Comparison of ENCODE assay signal across 12 cellular contexts in genomic region chr5:160262665-160263064, GRCh38. TPM values are rescaled to one million over a fixed set of nuclear protein-coding genes. Genes with fewer than 3 reads are reported as not detected.
DNase-seq lines count a peak whose midpoint lies in the region; ATAC-seq and TF ChIP-seq lines count a peak whose summit lies in the region.
"Had no signal": no experiment of that assay in that cellular context is flagged by ENCODE, and none has a peak within 500 bp of the region (broad histone marks: within the 10 kb centered on the region; RNA-seq: fewer than 3 reads in every experiment).

No MANE protein-coding gene starts in this region.

- H3K27me3 Mint-ChIP-seq in activated B cell treated with CpG ODN at 0.5 μM for 24 hours, result peaks cover 30% of the 10 kb centered on the region
- H3K27me3 Mint-ChIP-seq: activated naive CD8-positive, alpha-beta T cell treated with anti-CD3 and anti-CD28 coated beads, Interleukin-2, amount 10 ng/mL, durations not matched to agents 7 days and 5 days had no signal

- H3K9ac ChIP-seq in mucosa of rectum (ENCODE audit: low read depth in 1 of 2, low read length in 2 of 2), result peak overlapping the region in 1 of 2 donors; percentile 41

- no peak for TF ChIP-seq CTCF in C4-2B (conservative IDR thresholded peaks at IDR 0.05)
- no peak for TF ChIP-seq CTCF in HL-60 (IDR thresholded peaks at IDR 0.05; ENCODE audit: insufficient read depth, low read length)
- TF ChIP-seq CTCF in activated B cell treated with CpG ODN at 0.5 μM for 24 hours (IDR thresholded peaks at IDR 0.05), result no peak

- H3K27ac Mint-ChIP-seq in activated B cell treated with CpG ODN at 0.5 μM for 24 hours, result no peak overlapping the region
- H3K27ac Mint-ChIP-seq: activated naive CD8-positive, alpha-beta T cell treated with anti-CD3 and anti-CD28 coated beads, Interleukin-2, amount 10 ng/mL, durations not matched to agents 7 days and 5 days had no signal

- intact Hi-C loops in activated B cell treated with CpG ODN at 0.5 μM for 24 hours (cut with micrococcal nuclease), result no loop called here

- peak overlapping the region; percentile 33 for H3K27ac ChIP-seq in C4-2B
- H3K27ac ChIP-seq in HL-60 (replicated peaks), result no peak overlapping the region
- H3K27ac ChIP-seq in mucosa of rectum (ENCODE audit: low read depth in 2 of 2, low read length in 2 of 2), result peak overlapping the region; percentile 73 to 85
- H3K27ac ChIP-seq: epithelial cell of prostate, pancreas had no signal

- DNase-seq in HL-60 (ENCODE audit: low read depth in 1 of 2, low spot score in 1 of 2), result peak; percentile 4 to 13
- DNase-seq in activated B cell treated with CpG ODN at 0.5 μM for 24 hours, result no peak
- no peak for DNase-seq in stimulated activated CD4-positive, alpha-beta T cell treated with anti-CD3 and anti-CD28 coated beads, Interleukin-4, amount 100 ng/mL, for 1 hour
- DNase-seq in SW 1271 (lab: John Stamatoyannopoulos, UW), result no peak
- no peak for DNase-seq in NCI-H1694 (lab: John Stamatoyannopoulos, UW)
- no peak for DNase-seq in middle frontal gyrus (ENCODE audit: extremely low spot score, low spot score)
- DNase-seq: activated naive CD8-positive, alpha-beta T cell treated with anti-CD3 and anti-CD28 coated beads, Interleukin-2, amount 10 ng/mL, durations not matched to agents 7 days and 5 days; NCI-H1105; pancreas had no signal

- POLR2A ChIA-PET in activated B cell treated with CpG ODN at 0.5 μM for 24 hours (lab: Charles Lee), result interaction anchor here (1.1 kb wide), 1 partner anchor 9 kb away, joined by 4 read pairs; no protein-coding TSS in a partner anchor

- H3K4me3 ChIP-seq in HL-60 (replicated peaks; ENCODE audit: insufficient read depth, low read length), result no peak overlapping the region
- H3K4me3 ChIP-seq in mucosa of rectum (ENCODE audit: low read length in 2 of 2), result no peak overlapping the region
- H3K4me3 ChIP-seq: pancreas had no signal

- H3K36me3 Mint-ChIP-seq in activated B cell treated with CpG ODN at 0.5 μM for 24 hours (ENCODE audit: low read depth), result no peaks in the 10 kb centered on the region
- H3K36me3 Mint-ChIP-seq: activated naive CD8-positive, alpha-beta T cell treated with anti-CD3 and anti-CD28 coated beads, Interleukin-2, amount 10 ng/mL, durations not matched to agents 7 days and 5 days had no signal

- H3K27me3 ChIP-seq in HL-60 (ENCODE audit: insufficient read depth, poor library complexity, severe bottlenecking) (no peaks in the 10 kb centered on the region), mucosa of rectum (ENCODE audit: control insufficient read depth in 2 of 2, insufficient read depth in 2 of 2, low read length in 2 of 2) (no peaks in the 10 kb centered on the region)
- H3K27me3 ChIP-seq: pancreas had no signal

- peaks cover 24% of the 10 kb centered on the region for H3K4me1 Mint-ChIP-seq in activated B cell treated with CpG ODN at 0.5 μM for 24 hours
- H3K4me1 Mint-ChIP-seq: activated naive CD8-positive, alpha-beta T cell treated with anti-CD3 and anti-CD28 coated beads, Interleukin-2, amount 10 ng/mL, durations not matched to agents 7 days and 5 days had no signal

- no peaks in the 10 kb centered on the region for H3K9me3 ChIP-seq in mucosa of rectum (ENCODE audit: control insufficient read depth in 2 of 2, low read length in 2 of 2)
- H3K9me3 ChIP-seq: pancreas had no signal

- peak; percentile 54 for ATAC-seq in activated B cell treated with CpG ODN at 0.5 μM for 24 hours (ENCODE audit: low read depth)

- no peak overlapping the region for H3K4me3 Mint-ChIP-seq in activated B cell treated with CpG ODN at 0.5 μM for 24 hours
- H3K4me3 Mint-ChIP-seq: activated naive CD8-positive, alpha-beta T cell treated with anti-CD3 and anti-CD28 coated beads, Interleukin-2, amount 10 ng/mL, durations not matched to agents 7 days and 5 days had no signal

- H3K9me3 Mint-ChIP-seq in activated B cell treated with CpG ODN at 0.5 μM for 24 hours, result no peaks in the 10 kb centered on the region
- H3K9me3 Mint-ChIP-seq: activated naive CD8-positive, alpha-beta T cell treated with anti-CD3 and anti-CD28 coated beads, Interleukin-2, amount 10 ng/mL, durations not matched to agents 7 days and 5 days had no signal

- no peaks in the 10 kb centered on the region for H3K36me3 ChIP-seq in mucosa of rectum (ENCODE audit: control insufficient read depth in 2 of 2, insufficient read depth in 2 of 2, low read length in 2 of 2)
- H3K36me3 ChIP-seq: pancreas had no signal

- CTCF ChIA-PET in activated B cell treated with CpG ODN at 0.5 μM for 24 hours (lab: Charles Lee), result no interaction called here

- H3K4me1 ChIP-seq in mucosa of rectum (ENCODE audit: control insufficient read depth in 2 of 2, insufficient read depth in 2 of 2, low read length in 2 of 2), result peaks cover 31 to 36% of the 10 kb centered on the region in 2 donors
- H3K4me1 ChIP-seq: pancreas had no signal

RNA-seq across cellular contexts. Expression of gene FABP6, which starts 33.4 kb away (rescaled TPM):
- not detected in 2 replicates for total RNA-seq in activated B cell treated with CpG ODN at 0.5 μM for 24 hours
- total RNA-seq: activated naive CD8-positive, alpha-beta T cell treated with anti-CD3 and anti-CD28 coated beads, Interleukin-2, amount 10 ng/mL, durations not matched to agents 7 days and 5 days; pancreas had no signal

RNA-seq across cellular contexts. Expression of gene CCNJL, which starts 49.7 kb away (rescaled TPM):
- total RNA-seq in activated B cell treated with CpG ODN at 0.5 μM for 24 hours, result 0.09 TPM in 1 of 2 replicates, not detected in the other

Comparison
In these comparisons a context has a peak if more than half of its experiments do, and no peak if none do; other contexts are left out.
1. DNase-seq: peak in HL-60 (2 of 2); none in activated B cell treated with CpG ODN at 0.5 μM for 24 hours (single experiment), stimulated activated CD4-positive, alpha-beta T cell treated with anti-CD3 and anti-CD28 coated beads, Interleukin-4, amount 100 ng/mL, for 1 hour (single experiment), SW 1271 (0 of 2), NCI-H1694 (single experiment) and middle frontal gyrus (single experiment).